ENCODE assay signal across 18 cellular contexts in the genomic region with DNA sequence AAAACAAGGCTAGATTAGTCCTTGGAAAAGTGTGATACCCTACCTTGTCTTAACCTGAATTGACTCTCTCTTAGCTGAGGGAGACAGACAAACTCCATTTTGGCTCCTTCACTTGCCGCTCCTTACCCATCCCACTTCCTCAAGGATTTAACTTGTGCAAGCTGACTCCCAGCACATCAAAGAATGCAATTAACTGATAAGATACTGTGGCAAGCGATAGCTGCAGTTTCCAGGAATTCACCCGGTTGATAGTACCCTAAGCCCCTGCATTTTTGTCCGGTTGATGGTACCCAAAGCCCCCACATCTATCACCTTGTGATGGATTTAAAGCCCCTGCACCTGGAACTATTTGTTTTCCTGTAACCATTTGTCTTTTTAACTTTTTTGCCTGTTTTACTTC. TPM values are rescaled to one million over a fixed set of nuclear protein-coding genes. Genes with fewer than 3 reads are reported as not detected.
DNase-seq lines count a peak whose midpoint lies in the region; ATAC-seq and TF ChIP-seq lines count a peak whose summit lies in the region.
"Had no signal": no experiment of that assay in that cellular context is flagged by ENCODE, and none has a peak within 500 bp of the region (broad histone marks: within the 10 kb centered on the region; RNA-seq: fewer than 3 reads in every experiment).

No MANE protein-coding gene starts in this region.

- no peak for TF ChIP-seq CTCF in GM23338 (conservative IDR thresholded peaks at IDR 0.05; ENCODE audit: low read depth in 2 of 2)
- TF ChIP-seq CTCF in RWPE2 (IDR thresholded peaks at IDR 0.05; ENCODE audit: poor library complexity, severe bottlenecking): no peak
- no peak for TF ChIP-seq CTCF in suprapubic skin (IDR thresholded peaks at IDR 0.05)
- TF ChIP-seq CTCF in activated CD8-positive, alpha-beta T cell treated with anti-CD3 and anti-CD28 coated beads for 36 hours (IDR thresholded peaks at IDR 0.05): no peak

- no peak overlapping the region for H3K4me3 ChIP-seq in GM23338
- no peak overlapping the region for H3K4me3 ChIP-seq in RWPE2 (ENCODE audit: severe bottlenecking)
- no peak overlapping the region for H3K4me3 ChIP-seq in trophoblast cell (ENCODE audit: low read depth, low read length)
- no peak overlapping the region for H3K4me3 ChIP-seq in suprapubic skin
- H3K4me3 ChIP-seq: heart right ventricle had no signal

- CTCF ChIA-PET in activated CD8-positive, alpha-beta T cell treated with anti-CD3 and anti-CD28 coated beads for 36 hours (lab: Charles Lee): interaction anchor here (1.6 kb wide), 1 partner anchor 48 kb away, joined by 3 read pairs; the partner anchor contains the start of gene TTPAL

- H3K36me3 ChIP-seq in GM23338 (ENCODE audit: insufficient read depth) (no peaks in the 10 kb centered on the region), RWPE2 (ENCODE audit: low read depth) (peaks cover 20% of the 10 kb centered on the region), trophoblast cell (ENCODE audit: control insufficient read depth in 1 of 2, insufficient read depth in 2 of 2, low read length in 2 of 2) (no peaks in the 10 kb centered on the region), suprapubic skin (no peaks in the 10 kb centered on the region)
- H3K36me3 ChIP-seq: BE2C had no signal

- WGBS in trophoblast cell (ENCODE audit: extremely low coverage, insufficient coverage, insufficient read length): no CpG with 5 or more reads among the region's 4 CpGs
- WGBS in suprapubic skin: 53% methylated on average over 4 of the region's 4 CpGs

- no peaks in the 10 kb centered on the region; the same call in 2 of the 3 replicates for H3K36me3 Mint-ChIP-seq in GM23338 (ENCODE audit: low read depth)
- no peaks in the 10 kb centered on the region for H3K36me3 Mint-ChIP-seq in immature natural killer cell
- no peaks in the 10 kb centered on the region for H3K36me3 Mint-ChIP-seq in activated CD8-positive, alpha-beta T cell treated with anti-CD3 and anti-CD28 coated beads for 36 hours (ENCODE audit: low read depth)

- peaks cover 28% of the 10 kb centered on the region for H3K4me1 Mint-ChIP-seq in GM23338
- peaks cover 40 to 43% of the 10 kb centered on the region in 2 donors for H3K4me1 Mint-ChIP-seq in immature natural killer cell
- peaks cover 33% of the 10 kb centered on the region for H3K4me1 Mint-ChIP-seq in activated CD8-positive, alpha-beta T cell treated with anti-CD3 and anti-CD28 coated beads for 36 hours (ENCODE audit: low read depth)

- no peaks in the 10 kb centered on the region for H3K9me3 Mint-ChIP-seq in GM23338
- no peaks in the 10 kb centered on the region for H3K9me3 Mint-ChIP-seq in immature natural killer cell
- no peaks in the 10 kb centered on the region for H3K9me3 Mint-ChIP-seq in activated CD8-positive, alpha-beta T cell treated with anti-CD3 and anti-CD28 coated beads for 36 hours

- H3K27me3 ChIP-seq in GM23338 (ENCODE audit: insufficient read depth): no peaks in the 10 kb centered on the region
- no peaks in the 10 kb centered on the region for H3K27me3 ChIP-seq in RWPE2 (ENCODE audit: insufficient read depth, poor library complexity, severe bottlenecking)
- H3K27me3 ChIP-seq in trophoblast cell (ENCODE audit: insufficient read depth, low read length): no peaks in the 10 kb centered on the region
- H3K27me3 ChIP-seq in suprapubic skin: no peaks in the 10 kb centered on the region
- H3K27me3 ChIP-seq: BE2C, heart right ventricle had no signal

- intact Hi-C loops in activated CD8-positive, alpha-beta T cell treated with anti-CD3 and anti-CD28 coated beads for 36 hours (cut with micrococcal nuclease): no loop called here

- no peak for TF ChIP-seq POLR2A in suprapubic skin (IDR thresholded peaks at IDR 0.05)

- no peak overlapping the region for H3K9ac ChIP-seq in trophoblast cell (ENCODE audit: low read length)

- no peak overlapping the region for H3K23ac ChIP-seq in trophoblast cell (ENCODE audit: low read length)

- H3K27ac Mint-ChIP-seq in GM23338 (no peak overlapping the region), immature natural killer cell (peak overlapping the region in 5 of 6 donors; percentile 97 to 100 (median 99))
- H3K27ac Mint-ChIP-seq in activated CD8-positive, alpha-beta T cell treated with anti-CD3 and anti-CD28 coated beads for 36 hours: no peak overlapping the region
- H3K27ac Mint-ChIP-seq: activated CD8-positive, alpha-beta T cell treated with anti-CD3 and anti-CD28 coated beads, Interleukin-2, amount 10 ng/mL, durations not matched to agents 7 days and 5 days had no signal

- no peaks in the 10 kb centered on the region for H3K9me2 ChIP-seq in GM23338 (ENCODE audit: insufficient read depth)

- TF ChIP-seq EP300 in suprapubic skin (IDR thresholded peaks at IDR 0.05): no peak

- peaks cover 10% of the 10 kb centered on the region for H4K20me1 ChIP-seq in GM23338 (replicated peaks; ENCODE audit: insufficient read depth)

- no peak overlapping the region for H2BK120ac ChIP-seq in trophoblast cell (ENCODE audit: insufficient read depth, low read length, poor library complexity)

- peaks cover 14% of the 10 kb centered on the region for H3K79me1 ChIP-seq in trophoblast cell (ENCODE audit: low read length)

- H4K8ac ChIP-seq in trophoblast cell (ENCODE audit: low read depth, low read length): no peak overlapping the region

- H4K91ac ChIP-seq in trophoblast cell (ENCODE audit: low read depth, low read length): no peak overlapping the region

- H3K27ac ChIP-seq in GM23338 (ENCODE audit: low read depth) (no peak overlapping the region), RWPE2 (ENCODE audit: poor library complexity, severe bottlenecking) (peak overlapping the region; percentile 62), trophoblast cell (ENCODE audit: low read depth, low read length) (no peak overlapping the region), suprapubic skin (no peak overlapping the region)
- H3K27ac ChIP-seq: VCaP had no signal

- DNase-seq in GM23338 (ENCODE audit: low spot score) (no peak), RWPE2 (ENCODE audit: low spot score) (no peak), immature natural killer cell (no peak), trophoblast cell (no peak), suprapubic skin (ENCODE audit: low spot score in 2 of 2) (no peak), UCSD-AML1 (lab: John Stamatoyannopoulos, UW; ENCODE audit: unreplicated experiment) (no peak)
- no peak for DNase-seq in activated CD8-positive, alpha-beta T cell treated with anti-CD3 and anti-CD28 coated beads for 36 hours
- DNase-seq: activated CD8-positive, alpha-beta T cell treated with anti-CD3 and anti-CD28 coated beads, Interleukin-2, amount 10 ng/mL, durations not matched to agents 7 days and 5 days; amniotic stem cell; BE2C; DMS153; effector memory CD4-positive, alpha-beta T cell; heart right ventricle; NCI-H1417 treated with DMSO at 0.1 percent for 48 hours; posterior cingulate gyrus; RPMI8226; stimulated activated CD4-positive, alpha-beta T cell treated with anti-CD3 and anti-CD28 coated beads, Interleukin-2, amount 100 ng/mL, for 48 hours had no signal

- H3F3A ChIP-seq in GM23338 (replicated peaks; ENCODE audit: low read depth): no peaks in the 10 kb centered on the region

- H4K12ac ChIP-seq in trophoblast cell (ENCODE audit: low read depth, low read length): no peak overlapping the region

- H3K18ac ChIP-seq in trophoblast cell (ENCODE audit: low read length): no peak overlapping the region

- peaks cover 27% of the 10 kb centered on the region for H3K79me2 ChIP-seq in GM23338 (replicated peaks; ENCODE audit: insufficient read depth)
- peaks cover 8% of the 10 kb centered on the region for H3K79me2 ChIP-seq in trophoblast cell (ENCODE audit: control insufficient read depth, insufficient read depth, low read length, poor library complexity)

- no peak overlapping the region for H3K4ac ChIP-seq in trophoblast cell (ENCODE audit: low read depth, low read length)

- H3K27me3 Mint-ChIP-seq in GM23338 (ENCODE audit: insufficient read depth, low read depth, poor library complexity): peaks cover 2% of the 10 kb centered on the region
- peaks cover 4 to 23% (median 18%) of the 10 kb centered on the region in 3 donors for H3K27me3 Mint-ChIP-seq in immature natural killer cell (ENCODE audit: low read depth in 3 of 3)
- H3K27me3 Mint-ChIP-seq in activated CD8-positive, alpha-beta T cell treated with anti-CD3 and anti-CD28 coated beads for 36 hours: no peaks in the 10 kb centered on the region

- H3K9me3 ChIP-seq in RWPE2 (ENCODE audit: severe bottlenecking) (no peaks in the 10 kb centered on the region), trophoblast cell (ENCODE audit: insufficient read depth, low read depth, low read length) (no peaks in the 10 kb centered on the region), suprapubic skin (no peaks in the 10 kb centered on the region)
- H3K9me3 ChIP-seq: BE2C, heart right ventricle had no signal

- H3K14ac ChIP-seq in trophoblast cell (ENCODE audit: low read length): no peak overlapping the region

- H3K4me1 ChIP-seq in GM23338 (ENCODE audit: insufficient read depth) (peaks cover 42% of the 10 kb centered on the region), RWPE2 (ENCODE audit: insufficient read depth, poor library complexity, severe bottlenecking) (peaks cover 33% of the 10 kb centered on the region), trophoblast cell (ENCODE audit: control insufficient read depth in 1 of 2, insufficient read depth in 2 of 2, low read length in 2 of 2) (peaks cover 13% of the 10 kb centered on the region in 2 experiments), suprapubic skin (peaks cover 32% of the 10 kb centered on the region)
- H3K4me1 ChIP-seq: BE2C had no signal

- ATAC-seq in GM23338: no peak
- ATAC-seq in RWPE2 (ENCODE audit: low read depth): no peak
- ATAC-seq in activated CD8-positive, alpha-beta T cell treated with anti-CD3 and anti-CD28 coated beads for 36 hours: no peak
- ATAC-seq: activated CD8-positive, alpha-beta T cell treated with anti-CD3 and anti-CD28 coated beads, Interleukin-2, amount 10 ng/mL, durations not matched to agents 7 days and 5 days; heart right ventricle had no signal

- POLR2A ChIA-PET in activated CD8-positive, alpha-beta T cell treated with anti-CD3 and anti-CD28 coated beads for 36 hours (lab: Charles Lee): no interaction called here

- H2AK5ac ChIP-seq in trophoblast cell (ENCODE audit: low read length): no peak overlapping the region

- H2AFZ ChIP-seq in GM23338: peak overlapping the region; percentile 69
- H2AFZ ChIP-seq in trophoblast cell (ENCODE audit: insufficient read depth, low read length, poor library complexity): no peak overlapping the region

- H3K4me2 ChIP-seq in GM23338 (0 out of 2 replicates have a peak overlapping the region, but pooled peaks have one; percentile 31), trophoblast cell (ENCODE audit: low read length) (no peak overlapping the region)

- H2BK12ac ChIP-seq in trophoblast cell (ENCODE audit: low read length): peak overlapping the region; percentile 62

- no peak overlapping the region for H2BK5ac ChIP-seq in trophoblast cell (ENCODE audit: low read depth, low read length, poor library complexity)

- H3K4me3 Mint-ChIP-seq in GM23338 (no peak overlapping the region), immature natural killer cell (peak overlapping the region in 1 of 5 donors; percentile 94)
- no peak overlapping the region for H3K4me3 Mint-ChIP-seq in activated CD8-positive, alpha-beta T cell treated with anti-CD3 and anti-CD28 coated beads for 36 hours
- H3K4me3 Mint-ChIP-seq: activated CD8-positive, alpha-beta T cell treated with anti-CD3 and anti-CD28 coated beads, Interleukin-2, amount 10 ng/mL, durations not matched to agents 7 days and 5 days had no signal

RNA-seq across cellular contexts. Expression of gene SERINC3, which starts 1.9 kb away (rescaled TPM):
- total RNA-seq in GM23338 (2014; rRNA removed; shearing (Covaris generic)): 25.4 and 33.0 TPM in 2 replicates
- polyA plus RNA-seq in GM23338 (2016; fragmentation: Nextera tagmentation; extraction: Ambion mirVana) (18.1 and 18.6 TPM in 2 replicates), immature natural killer cell (100 to 1,000 TPM; 180 to 266 (median 215) TPM)
- polyA plus RNA-seq in trophoblast cell (2013): 91.9 and 98.8 TPM in 2 replicates
- 100 to 1,000 TPM in 3 of 4 donors, 10 to 100 TPM in 1; 94.1 to 128 (median 113) TPM for total RNA-seq in suprapubic skin
- total RNA-seq in activated CD8-positive, alpha-beta T cell treated with anti-CD3 and anti-CD28 coated beads for 36 hours: 10 to 100 TPM; 43.1 to 44.6 TPM

RNA-seq across cellular contexts. Expression of gene TTPAL, which starts 48.1 kb away (rescaled TPM):
- total RNA-seq in GM23338 (2014; rRNA removed; shearing (Covaris generic)): 10.2 TPM in 2 replicates
- polyA plus RNA-seq in GM23338 (2016; fragmentation: Nextera tagmentation; extraction: Ambion mirVana): 3.5 and 3.7 TPM in 2 replicates
- polyA plus RNA-seq in immature natural killer cell: 10 to 100 TPM in 1 of 3 donors, 1 to 10 TPM in 2; 5.0 to 13.8 (median 5.6) TPM
- 8.4 and 8.8 TPM in 2 replicates for polyA plus RNA-seq in trophoblast cell (2013)
- 10 to 100 TPM; 13.6 to 38.5 (median 29.4) TPM for total RNA-seq in suprapubic skin
- 10 to 100 TPM; 15.2 to 19.5 TPM for total RNA-seq in activated CD8-positive, alpha-beta T cell treated with anti-CD3 and anti-CD28 coated beads for 36 hours

RNA-seq across cellular contexts. Expression of gene PKIG, which starts 58.6 kb away (rescaled TPM):
- 23.9 and 33.2 TPM in 2 replicates for total RNA-seq in GM23338 (2014; rRNA removed; shearing (Covaris generic))
- polyA plus RNA-seq in GM23338 (2016; fragmentation: Nextera tagmentation; extraction: Ambion mirVana): 29.7 and 34.9 TPM in 2 replicates
- 1 to 10 TPM; 1.6 to 2.6 (median 1.8) TPM for polyA plus RNA-seq in immature natural killer cell
- polyA plus RNA-seq in trophoblast cell (2013): 27.2 and 27.9 TPM in 2 replicates
- total RNA-seq in suprapubic skin: 10 to 100 TPM; 17.2 to 40.8 (median 32.0) TPM
- total RNA-seq in activated CD8-positive, alpha-beta T cell treated with anti-CD3 and anti-CD28 coated beads for 36 hours: 1 to 10 TPM; 4.8 TPM

Comparison
In these comparisons a context has a peak if more than half of its experiments do, and no peak if none do; other contexts are left out.
1. H3K27ac Mint-ChIP-seq: peak in immature natural killer cell (5 of 6); none in GM23338 (single experiment) and activated CD8-positive, alpha-beta T cell treated with anti-CD3 and anti-CD28 coated beads for 36 hours (single experiment).